ENCODE assay signal across 34 cellular contexts in genomic region chr2:49480520-49480919, GRCh38.
"Had no signal": no experiment of that assay in that cellular context is flagged by ENCODE, and none has a peak within 500 bp of the region (broad histone marks: within the 10 kb centered on the region; RNA-seq: fewer than 3 reads in every experiment).

No MANE protein-coding gene starts in this region.

- H3K4me1 ChIP-seq: adrenal gland, ascending aorta, body of pancreas, breast epithelium had no signal

- H3K4me3 ChIP-seq: adrenal gland, ascending aorta, body of pancreas, breast epithelium, cardiac muscle cell had no signal

- H3K27ac ChIP-seq: adrenal gland, ascending aorta, body of pancreas, brain microvascular endothelial cell, breast epithelium, cardiac muscle cell had no signal

- DNase-seq: activated effector memory CD4-positive, alpha-beta T cell treated with anti-CD3 and anti-CD28 coated beads, Interleukin-2, amount 50 U/mL, for 16 hours; activated effector memory CD4-positive, alpha-beta T cell treated with Interleukin-2 at 50 U/mL for 16 hours; activated gamma-delta T cell; activated gamma-delta T cell treated with Interleukin-2 at 50 U/mL for 16 hours; activated naive CD4-positive, alpha-beta T cell; activated naive CD4-positive, alpha-beta T cell treated with anti-CD3 and anti-CD28 coated beads for 36 hours; activated naive CD4-positive, alpha-beta T cell treated with anti-CD3 and anti-CD28 coated beads, Interleukin-2, amount 10 ng/mL, durations not matched to agents 7 days and 5 days; activated naive CD4-positive, alpha-beta T cell treated with anti-CD3 and anti-CD28 coated beads, Interleukin-2, amount 50 U/mL, for 16 hours; activated naive CD4-positive, alpha-beta T cell treated with Interleukin-2 at 50 U/mL for 16 hours; activated naive CD8-positive, alpha-beta T cell treated with anti-CD3 and anti-CD28 coated beads for 36 hours; activated naive CD8-positive, alpha-beta T cell treated with anti-CD3 and anti-CD28 coated beads, Interleukin-2, amount 10 ng/mL, durations not matched to agents 7 days and 5 days; activated naive CD8-positive, alpha-beta T cell treated with anti-CD3 and anti-CD28 coated beads, Interleukin-2, amount 50 U/mL, for 24 hours; activated T-cell treated with anti-CD3 and anti-CD28 coated beads, Interleukin-2, amount 50 U/mL, for 1 hour; activated T-cell treated with anti-CD3 and anti-CD28 coated beads, Interleukin-2, amount 50 U/mL, for 24 hours; activated T-cell treated with anti-CD3 and anti-CD28 coated beads, Interleukin-2, amount 50 U/mL, for 4 hours; activated T-cell treated with anti-CD3 and anti-CD28 coated beads, Interleukin-2, amount 50 U/mL, for 48 hours; activated T-cell treated with anti-CD3 and anti-CD28 coated beads, Interleukin-2, amount 50 U/mL, for 72 hours; adrenal gland; amniotic stem cell; amygdala; anterior cingulate cortex; aorta; body of pancreas; brain microvascular endothelial cell; caudate nucleus; central memory CD4-positive, alpha-beta T cell; cerebellar nuclear complex had no signal

- ATAC-seq: activated naive CD4-positive, alpha-beta T cell treated with anti-CD3 and anti-CD28 coated beads, Interleukin-2, amount 50 U/mL, for 72 hours; activated naive CD8-positive, alpha-beta T cell treated with anti-CD3 and anti-CD28 coated beads, Interleukin-2, amount 50 U/mL, for 24 hours; activated T-cell treated with anti-CD3 and anti-CD28 coated beads, Interleukin-2, amount 50 U/mL, for 4 hours; activated T-cell treated with anti-CD3 and anti-CD28 coated beads, Interleukin-2, amount 50 U/mL, for 72 hours; activated T-helper 17 cell treated with anti-CD3 and anti-CD28 coated beads, Interleukin-2, amount 50 U/mL, for 72 hours; body of pancreas had no signal

- H3K27me3 ChIP-seq: adrenal gland, ascending aorta, body of pancreas, brain microvascular endothelial cell, breast epithelium, cardiac muscle cell had no signal

- H3K36me3 ChIP-seq: adrenal gland, ascending aorta, brain microvascular endothelial cell, breast epithelium, cardiac muscle cell had no signal

- H3K9me3 ChIP-seq: adrenal gland, ascending aorta, body of pancreas had no signal

- FAIRE-seq: astrocyte, bronchial epithelial cell had no signal
